Comparison of ENCODE assay signal across 21 cellular contexts in genomic region chr2:15059870-15060617, GRCh38.
A peak's percentile ranks its signal among the peaks of the same experiment; 100 is the strongest.
DNase-seq lines count a peak whose midpoint lies in the region; ATAC-seq and TF ChIP-seq lines count a peak whose summit lies in the region.
"Had no signal": no experiment of that assay in that cellular context is flagged by ENCODE, and none has a peak within 500 bp of the region (broad histone marks: within the 10 kb centered on the region; RNA-seq: fewer than 3 reads in every experiment).

No MANE protein-coding gene starts in this region.

- intact Hi-C loops in PC-3 (cut with micrococcal nuclease), result no loop called here

- H3K9me2 ChIP-seq in PC-3 (replicated peaks; ENCODE audit: low read length), result no peaks in the 10 kb centered on the region

- no peak overlapping the region for H3K4me2 ChIP-seq in PC-3 (ENCODE audit: low read length)

- H3K4me3 ChIP-seq in PC-3 (ENCODE audit: low read length), result no peak overlapping the region
- H3K4me3 ChIP-seq: HAP-1, Peyer's patch had no signal

- H3K36me3 ChIP-seq in PC-3 (ENCODE audit: low read depth, low read length), result no peaks in the 10 kb centered on the region
- H3K36me3 ChIP-seq: HAP-1, Peyer's patch had no signal

- peak; percentile 59 for ATAC-seq in PC-3
- no peak for ATAC-seq in HG02840 (IDR thresholded peaks at IDR 0.05; ENCODE audit: low FRiP score, unreplicated experiment)

- no peaks in the 10 kb centered on the region for H3K27me3 ChIP-seq in PC-3 (ENCODE audit: low read length)
- H3K27me3 ChIP-seq: Peyer's patch had no signal

- no peak for TF ChIP-seq CTCF in PC-3 (conservative IDR thresholded peaks at IDR 0.05; ENCODE audit: low read depth, low read length)

- BruUV-seq in PC-3 (replicated peaks; lab: Mats Ljungman, UMichigan), result no TSS peak

- peaks cover 9% of the 10 kb centered on the region for H3K4me1 ChIP-seq in PC-3 (ENCODE audit: insufficient read depth, low read length)
- H3K4me1 ChIP-seq: HAP-1, Peyer's patch had no signal

- no peaks in the 10 kb centered on the region for H4K20me1 ChIP-seq in PC-3 (ENCODE audit: low read length)

- POLR2A ChIA-PET in PC-3 (lab: Charles Lee; ENCODE audit: unreplicated experiment), result no interaction called here

- H3K9ac ChIP-seq in PC-3 (ENCODE audit: low read length), result no peak overlapping the region; the same call in 1 of the 2 replicates

- H2AFZ ChIP-seq in PC-3 (ENCODE audit: low read length), result no peak overlapping the region

- H3K9me3 ChIP-seq in PC-3 (ENCODE audit: low read length), result no peaks in the 10 kb centered on the region
- H3K9me3 ChIP-seq: HAP-1, Peyer's patch had no signal

- H3K27ac ChIP-seq in PC-3 (ENCODE audit: low read length), result no peak overlapping the region; the same call in 1 of the 2 replicates
- H3K27ac ChIP-seq: Peyer's patch had no signal

- H3K79me2 ChIP-seq in PC-3 (ENCODE audit: low read length), result no peaks in the 10 kb centered on the region

- no peaks in the 10 kb centered on the region for H3F3A ChIP-seq in PC-3 (ENCODE audit: low read length, unreplicated experiment)

- DNase-seq in HPDE6-E6E7 (ENCODE audit: extremely low spot score), result peak; percentile 16
- peak; percentile 48 for DNase-seq in NCI-H2081 treated with DMSO at 0.1 percent for 48 hours (lab: John Stamatoyannopoulos, UW)
- DNase-seq in PC-3, result peak; percentile 79
- peak; percentile 65 for DNase-seq in kidney tubule cell (ENCODE audit: low spot score)
- no peak for DNase-seq in kidney glomerular epithelial cell (lab: John Stamatoyannopoulos, UW)
- no peak for DNase-seq in SW480 (ENCODE audit: low spot score)
- no peak for DNase-seq in DMS114 treated with DMSO at 0.1 percent for 48 hours (lab: John Stamatoyannopoulos, UW; ENCODE audit: unreplicated experiment)
- DNase-seq: activated CD4-positive, alpha-beta T cell treated with anti-CD3 and anti-CD28 coated beads for 4 hours; activated naive CD4-positive, alpha-beta T cell; anterior cingulate cortex; COR-L47; effector memory CD4-positive, alpha-beta T cell; GDM1; KG1; mesenchymal stem cell; NCI-H1105 treated with DMSO at 0.1 percent for 48 hours; Peyer's patch; stimulated activated CD8-positive, alpha-beta memory T cell treated with anti-CD3 and anti-CD28 coated beads, Interleukin-4, amount 100 ng/mL, for 48 hours; substantia nigra had no signal

- CTCF ChIA-PET in PC-3 (lab: Charles Lee), result interaction anchor here (0.6 kb wide), 1 partner anchor 53 kb away, joined by 3 read pairs; no protein-coding TSS in a partner anchor

Comparison
In these comparisons a context has a peak if more than half of its experiments do, and no peak if none do; other contexts are left out.
1. DNase-seq: peak in HPDE6-E6E7 (single experiment), NCI-H2081 treated with DMSO at 0.1 percent for 48 hours (single experiment), PC-3 (single experiment) and kidney tubule cell (single experiment); none in kidney glomerular epithelial cell (single experiment), SW480 (single experiment) and DMS114 treated with DMSO at 0.1 percent for 48 hours (single experiment).